Comparison of ENCODE assay signal across 8 cellular contexts in the genomic region with DNA sequence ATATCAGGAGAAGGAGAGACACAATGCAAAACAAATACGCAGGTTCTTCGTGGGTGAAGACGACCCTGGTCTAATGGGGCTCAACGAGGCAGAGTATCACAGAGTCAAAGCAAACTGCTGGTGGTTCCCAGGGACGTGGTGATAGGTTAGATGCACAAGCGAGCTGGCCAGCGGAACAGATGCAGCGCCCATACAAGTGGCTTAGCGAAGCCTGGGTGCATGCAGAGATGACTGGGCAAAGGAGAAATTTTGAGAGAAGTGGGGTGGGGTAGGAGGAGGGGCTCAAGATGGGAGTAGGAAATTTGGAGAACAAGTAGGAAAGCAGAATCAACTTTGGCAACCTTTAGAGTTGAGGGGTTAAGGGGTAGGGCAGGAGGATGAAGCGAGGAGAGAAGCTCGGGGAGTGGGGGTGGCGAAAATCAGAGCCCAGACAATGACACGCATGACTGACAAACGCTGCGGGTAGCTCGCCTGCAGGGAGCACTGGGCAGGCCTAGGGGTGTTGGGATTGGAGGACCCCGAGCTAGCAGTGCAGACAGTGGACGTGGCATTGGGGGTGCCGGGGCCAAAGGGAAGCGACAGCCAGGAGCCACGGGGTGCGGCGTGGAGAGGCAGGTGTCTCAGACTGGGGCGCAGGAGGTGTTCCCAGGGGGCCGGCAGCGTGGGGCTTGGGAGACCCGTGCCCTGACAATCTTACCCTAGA. TPM values are rescaled to one million over a fixed set of nuclear protein-coding genes. Genes with fewer than 3 reads are reported as not detected.
DNase-seq lines count a peak whose midpoint lies in the region; ATAC-seq and TF ChIP-seq lines count a peak whose summit lies in the region.

No MANE protein-coding gene starts in this region.

- H3K27me3 ChIP-seq in OCI-LY1 (ENCODE audit: insufficient read depth, low read length) (no peaks in the 10 kb centered on the region), trophoblast cell (ENCODE audit: insufficient read depth, low read length) (no peaks in the 10 kb centered on the region)

- H3K9me3 ChIP-seq in OCI-LY1 (ENCODE audit: low read length) (no peaks in the 10 kb centered on the region), trophoblast cell (ENCODE audit: insufficient read depth, low read depth, low read length) (no peaks in the 10 kb centered on the region)

- peak overlapping the region; percentile 87 for H3K18ac ChIP-seq in trophoblast cell (ENCODE audit: low read length)

- whole genome bisulfite sequencing in trophoblast cell (ENCODE audit: extremely low coverage, insufficient coverage, insufficient read length) = no CpG with 5 or more reads among the region's 27 CpGs

- H3K27ac ChIP-seq in OCI-LY1 (ENCODE audit: low read depth, low read length, poor library complexity, severe bottlenecking) = peak overlapping the region; percentile 58
- peak overlapping the region; percentile 24 for H3K27ac ChIP-seq in trophoblast cell (ENCODE audit: low read depth, low read length)

- ATAC-seq in GM18867 (IDR thresholded peaks at IDR 0.05; ENCODE audit: unreplicated experiment) (peak; percentile 45), HG03064 (IDR thresholded peaks at IDR 0.05; ENCODE audit: low read depth, unreplicated experiment) (peak; percentile 53)

- peak overlapping the region; percentile 57 for H2BK120ac ChIP-seq in trophoblast cell (ENCODE audit: insufficient read depth, low read length, poor library complexity)

- no peak overlapping the region for H2BK12ac ChIP-seq in trophoblast cell (ENCODE audit: low read length)

- H3K4me2 ChIP-seq in OCI-LY1 (ENCODE audit: low read length) (peak overlapping the region; percentile 86), trophoblast cell (ENCODE audit: low read length) (peak overlapping the region; percentile 68)

- H4K12ac ChIP-seq in trophoblast cell (ENCODE audit: low read depth, low read length) = peak overlapping the region; percentile 43

- H3K14ac ChIP-seq in trophoblast cell (ENCODE audit: low read length) = peak overlapping the region; percentile 62

- peak overlapping the region; percentile 62 for H4K91ac ChIP-seq in trophoblast cell (ENCODE audit: low read depth, low read length)

- H3K23ac ChIP-seq in trophoblast cell (ENCODE audit: low read length) = no peak overlapping the region

- DNase-seq in Ammon's horn (ENCODE audit: low spot score) (peak; percentile 53), glomerular visceral epithelial cell (ENCODE audit: extremely low spot score) (peak; percentile 52), trophoblast cell (peak; percentile 51 to 59), H4 (ENCODE audit: low spot score) (no peak)
- peak; percentile 16 for DNase-seq in activated effector memory CD4-positive, alpha-beta T cell treated with Interleukin-2 at 50 U/mL for 16 hours

- peak overlapping the region; percentile 80 for H3K9ac ChIP-seq in OCI-LY1 (ENCODE audit: low read length)
- peak overlapping the region; percentile 64 for H3K9ac ChIP-seq in trophoblast cell (ENCODE audit: low read length)

- peak overlapping the region; percentile 55 for H4K8ac ChIP-seq in trophoblast cell (ENCODE audit: low read depth, low read length)

- peaks cover 7% of the 10 kb centered on the region for H3K79me1 ChIP-seq in trophoblast cell (ENCODE audit: low read length)

- H3K4ac ChIP-seq in trophoblast cell (ENCODE audit: low read depth, low read length) = peak overlapping the region; percentile 71

- peaks cover 15% of the 10 kb centered on the region for H3K36me3 ChIP-seq in OCI-LY1 (ENCODE audit: insufficient read depth, low read length)
- H3K36me3 ChIP-seq in trophoblast cell (ENCODE audit: control insufficient read depth in 1 of 2, insufficient read depth in 2 of 2, low read length in 2 of 2) = peaks cover 0 to 5% of the 10 kb centered on the region in 2 experiments

- no peaks in the 10 kb centered on the region for H3K9me2 ChIP-seq in OCI-LY1 (ENCODE audit: low read depth, low read length)

- H2AFZ ChIP-seq in OCI-LY1 (ENCODE audit: low read length) (no peak overlapping the region), trophoblast cell (ENCODE audit: insufficient read depth, low read length, poor library complexity) (peak overlapping the region; percentile 89)

- H2AK5ac ChIP-seq in trophoblast cell (ENCODE audit: low read length) = no peak overlapping the region

- peaks cover 23% of the 10 kb centered on the region for H3K4me1 ChIP-seq in OCI-LY1 (ENCODE audit: insufficient read depth, low read length, severe bottlenecking)
- H3K4me1 ChIP-seq in trophoblast cell (ENCODE audit: control insufficient read depth in 1 of 2, insufficient read depth in 2 of 2, low read length in 2 of 2) = no peaks in the 10 kb centered on the region

- TF ChIP-seq CTCF in OCI-LY1 (IDR thresholded peaks at IDR 0.05; ENCODE audit: low read length) = no peak

- H3F3A ChIP-seq in OCI-LY1 (ENCODE audit: insufficient read depth, low read length) = no peaks in the 10 kb centered on the region

- H2BK5ac ChIP-seq in trophoblast cell (ENCODE audit: low read depth, low read length, poor library complexity) = peak overlapping the region; percentile 24

- no peaks in the 10 kb centered on the region for H4K20me1 ChIP-seq in OCI-LY1 (ENCODE audit: insufficient read depth, low read length)

- H3K79me2 ChIP-seq in OCI-LY1 (ENCODE audit: insufficient read depth, low read length) = peaks cover 33% of the 10 kb centered on the region
- peaks cover 7% of the 10 kb centered on the region for H3K79me2 ChIP-seq in trophoblast cell (ENCODE audit: control insufficient read depth, insufficient read depth, low read length, poor library complexity)

- H3K4me3 ChIP-seq in OCI-LY1 (ENCODE audit: low read depth, low read length, poor library complexity, severe bottlenecking) (peak overlapping the region; percentile 77), trophoblast cell (ENCODE audit: low read depth, low read length) (peak overlapping the region; percentile 95)

RNA-seq across cellular contexts. Expression of gene FAM98A, which starts 0.5 kb away (rescaled TPM):
- 62.9 and 63.2 TPM in 2 replicates for polyA plus RNA-seq in trophoblast cell (2013)
- 4.6 and 43.4 TPM in 2 replicates for total RNA-seq in H4 (2014; rRNA removed; shearing (Covaris generic))
